Comparison of ENCODE assay signal across 8 cellular contexts in genomic region chr4:159101983-159102622, GRCh38. TPM values are rescaled to one million over a fixed set of nuclear protein-coding genes. Genes with fewer than 3 reads are reported as not detected.
A peak's percentile ranks its signal among the peaks of the same experiment; 100 is the strongest.
DNase-seq lines count a peak whose midpoint lies in the region; ATAC-seq and TF ChIP-seq lines count a peak whose summit lies in the region.

No MANE protein-coding gene starts in this region.

- CTCF ChIA-PET in Caco-2 (lab: Charles Lee) (interaction anchor here (0.5 kb wide), 1 partner anchor 16 kb away, joined by 3 read pairs; no protein-coding TSS in a partner anchor), PC-9 (lab: Charles Lee) (no interaction called here)

- TF ChIP-seq CTCF in Caco-2 (IDR thresholded peaks at IDR 0.05; ENCODE audit: insufficient read depth in 1 of 2, low read depth in 1 of 2, low read length in 1 of 2, severe bottlenecking in 1 of 2, unreplicated experiment in 1 of 2): no peak
- TF ChIP-seq CTCF in PC-9 (conservative IDR thresholded peaks at IDR 0.05): no peak
- TF ChIP-seq CTCF in endodermal cell (conservative IDR thresholded peaks at IDR 0.05): no peak
- TF ChIP-seq CTCF in neutrophil (IDR thresholded peaks at IDR 0.05): no peak
- TF ChIP-seq CTCF in GM10266 (IDR thresholded peaks at IDR 0.05; ENCODE audit: control insufficient read depth, insufficient read depth, low read depth, missing control alignments): no peak

- peak overlapping the region; percentile 82 for H2AFZ ChIP-seq in PC-9

- H3K27me3 Mint-ChIP-seq in Caco-2 (ENCODE audit: insufficient read depth, unreplicated experiment) (no peaks in the 10 kb centered on the region), endodermal cell (ENCODE audit: insufficient read depth) (peaks cover 11% of the 10 kb centered on the region)

- H3K79me2 ChIP-seq in PC-9 (ENCODE audit: low read depth): peaks cover 32% of the 10 kb centered on the region

- DNase-seq in Caco-2: no peak
- no peak for DNase-seq in PC-9
- peak; percentile 65 for DNase-seq in endodermal cell
- DNase-seq in NCI-H748 treated with DMSO at 0.1 percent for 48 hours (lab: John Stamatoyannopoulos, UW): no peak
- DNase-seq in NCI-H510A (lab: John Stamatoyannopoulos, UW): no peak
- DNase-seq in GM10266 (ENCODE audit: extremely low spot score): no peak

- H3K27ac Mint-ChIP-seq in Caco-2 (ENCODE audit: unreplicated experiment): peak overlapping the region; percentile 94
- peak overlapping the region; percentile 80 for H3K27ac Mint-ChIP-seq in endodermal cell

- BruUV-seq in Caco-2 (replicated peaks; lab: Mats Ljungman, UMichigan) (TSS peak; percentile 59), PC-9 (replicated peaks; lab: Mats Ljungman, UMichigan) (TSS peak; percentile 89)

- H3K9me3 Mint-ChIP-seq in Caco-2 (ENCODE audit: unreplicated experiment) (no peaks in the 10 kb centered on the region), endodermal cell (no peaks in the 10 kb centered on the region)

- H3K4me3 Mint-ChIP-seq in Caco-2 (ENCODE audit: unreplicated experiment) (peak overlapping the region; percentile 99), endodermal cell (peak overlapping the region; percentile 94)

- peaks cover 23% of the 10 kb centered on the region; the same call in 1 of the 2 replicates for H4K20me1 ChIP-seq in PC-9 (ENCODE audit: insufficient read depth)

- H3K36me3 Mint-ChIP-seq in Caco-2 (ENCODE audit: insufficient read depth, unreplicated experiment): peaks cover 34% of the 10 kb centered on the region
- no peaks in the 10 kb centered on the region for H3K36me3 Mint-ChIP-seq in endodermal cell (ENCODE audit: low read depth)

- H3K4me2 ChIP-seq in PC-9: peak overlapping the region; percentile 92

- POLR2A ChIA-PET in Caco-2 (lab: Charles Lee) (interaction anchor here (0.6 kb wide), 2 partner anchors 129 to 1019 kb away, joined by 4 read pairs; no protein-coding TSS in a partner anchor), PC-9 (lab: Charles Lee; ENCODE audit: unreplicated experiment) (interaction anchor here (0.5 to 0.6 kb wide), 3 partner anchors 8 to 250 kb away, joined by 6 to 20 read pairs (median 12); no protein-coding TSS in a partner anchor)

- H3K4me3 ChIP-seq in Caco-2 (ENCODE audit: low read depth, low read length) (peak overlapping the region; percentile 94), PC-9 (peak overlapping the region; percentile 88), endodermal cell (ENCODE audit: low read length) (peak overlapping the region; percentile 80), neutrophil (ENCODE audit: low read depth in 1 of 2, low read length in 1 of 2) (peak overlapping the region; percentile 91 to 93)

- H3K27ac ChIP-seq in PC-9 (peak overlapping the region; percentile 41; the same call in 1 of the 2 replicates), endodermal cell (ENCODE audit: low read depth, low read length) (no peak overlapping the region), neutrophil (peak overlapping the region; percentile 98)

- H3K4me1 Mint-ChIP-seq in Caco-2 (ENCODE audit: low read depth, unreplicated experiment): peaks cover 34% of the 10 kb centered on the region
- H3K4me1 Mint-ChIP-seq in endodermal cell: peaks cover 43% of the 10 kb centered on the region

- ATAC-seq in HG02840 (IDR thresholded peaks at IDR 0.05; ENCODE audit: low FRiP score, unreplicated experiment): no peak

- no peak overlapping the region for H3K9ac ChIP-seq in endodermal cell (ENCODE audit: extremely low read depth, low read length, poor library complexity, severe bottlenecking)

- H3K9me3 ChIP-seq in Caco-2 (no peaks in the 10 kb centered on the region), PC-9 (ENCODE audit: insufficient read depth, low read depth) (no peaks in the 10 kb centered on the region), endodermal cell (ENCODE audit: control insufficient read depth, low read length) (no peaks in the 10 kb centered on the region), neutrophil (no peaks in the 10 kb centered on the region)

- 33 to 37% methylated on average over 3 to 13 of the region's 14 CpGs for WGBS in endodermal cell (ENCODE audit: insufficient coverage in 1 of 2, insufficient read length in 1 of 2), 2 experiments

- H3K27me3 ChIP-seq in Caco-2 (replicated peaks; ENCODE audit: control insufficient read depth, insufficient read depth, low read length) (no peaks in the 10 kb centered on the region), PC-9 (ENCODE audit: insufficient read depth, low read depth) (no peaks in the 10 kb centered on the region), endodermal cell (ENCODE audit: control insufficient read depth, insufficient read depth, low read length, poor library complexity, severe bottlenecking) (peaks cover 8% of the 10 kb centered on the region), neutrophil (peaks cover 54% of the 10 kb centered on the region)

- 0 out of 2 replicates have a peak, but pooled peaks cover 4% of the 10 kb centered on the region for H3F3A ChIP-seq in PC-9 (ENCODE audit: insufficient read depth, low read depth)

- intact Hi-C loops in Caco-2 (cut with micrococcal nuclease; ENCODE audit: unreplicated experiment): loop anchor here (2.0 kb wide), 2 partner anchors 31 to 379 kb away; partner anchors contain the start of gene PPID
- intact Hi-C loops in PC-9 (cut with micrococcal nuclease; ENCODE audit: unreplicated experiment): loop anchor here (2.0 kb wide), 4 partner anchors 95 to 431 kb away; partner anchors contain the start of gene C4orf46

- H3K4me1 ChIP-seq in Caco-2 (peaks cover 31% of the 10 kb centered on the region), PC-9 (replicated peaks; ENCODE audit: insufficient read depth) (peaks cover 31% of the 10 kb centered on the region), endodermal cell (ENCODE audit: control insufficient read depth, insufficient read depth, low read length) (peaks cover 13% of the 10 kb centered on the region), neutrophil (ENCODE audit: control insufficient read depth in 1 of 2, insufficient read depth in 1 of 2, low read depth in 1 of 2, low read length in 1 of 2) (peaks cover 33 to 34% of the 10 kb centered on the region in 2 experiments)

- H3K9me2 ChIP-seq in PC-9 (ENCODE audit: insufficient read depth): no peaks in the 10 kb centered on the region

- H3K36me3 ChIP-seq in Caco-2 (ENCODE audit: control insufficient read depth, insufficient read depth, low read length) (no peaks in the 10 kb centered on the region), PC-9 (ENCODE audit: low read depth) (no peaks in the 10 kb centered on the region), endodermal cell (ENCODE audit: control insufficient read depth, insufficient read depth, low read length) (no peaks in the 10 kb centered on the region), neutrophil (no peaks in the 10 kb centered on the region)

RNA-seq across cellular contexts. Expression of gene RAPGEF2, which starts 0.8 kb away (rescaled TPM):
- total RNA-seq in Caco-2 (2022) (65.6 and 67.6 TPM in 2 replicates), PC-9 (2021) (26.2 and 29.8 TPM in 2 replicates), endodermal cell (10 to 100 TPM; 63.4 to 78.2 TPM)
- 39.0 TPM for polyA plus RNA-seq in endodermal cell (2013, experiment 1 of 2)
- polyA plus RNA-seq in endodermal cell (2013, experiment 2 of 2): 38.9 TPM
